ENCODE assay signal across 27 cellular contexts in genomic region chr16:57261806-57262205, GRCh38. TPM values are rescaled to one million over a fixed set of nuclear protein-coding genes. Genes with fewer than 3 reads are reported as not detected.
DNase-seq lines count a peak whose midpoint lies in the region; ATAC-seq, FAIRE-seq and TF ChIP-seq lines count a peak whose summit lies in the region.
"Had no signal": no experiment of that assay in that cellular context is flagged by ENCODE, and none has a peak within 500 bp of the region (broad histone marks: within the 10 kb centered on the region; RNA-seq: fewer than 3 reads in every experiment).

No MANE protein-coding gene starts in this region.

- no peak for TF ChIP-seq POLR2A in K562 (conservative IDR thresholded peaks at IDR 0.05)

- H3K79me2 ChIP-seq in SK-N-SH (ENCODE audit: insufficient read depth) (no peaks in the 10 kb centered on the region), K562 (ENCODE audit: control insufficient read depth, insufficient read depth, low read length) (no peaks in the 10 kb centered on the region)

- TF ChIP-seq RAD21 in SK-N-SH (IDR thresholded peaks at IDR 0.05; ENCODE audit: low read length) (no peak), K562 (CRISPR knock-in tag; conservative IDR thresholded peaks at IDR 0.05 in 1 of 2, IDR thresholded peaks at IDR 0.05 in 1 of 2) (no peak)

- H3K27me3 ChIP-seq in SK-N-SH (ENCODE audit: insufficient read depth) (no peaks in the 10 kb centered on the region), K562 (ENCODE audit: control insufficient read depth in 2 of 2, insufficient read depth in 2 of 2, low read length in 2 of 2) (no peaks in the 10 kb centered on the region)
- H3K27me3 ChIP-seq: body of pancreas, heart left ventricle, MG63, neutrophil, Peyer's patch, tibial nerve had no signal

- H3K9me3 ChIP-seq in SK-N-SH = no peaks in the 10 kb centered on the region
- H3K9me3 ChIP-seq in K562 (replicated peaks; ENCODE audit: control insufficient read depth, insufficient read depth, low read depth, low read length) = no peaks in the 10 kb centered on the region
- H3K9me3 ChIP-seq in kidney (ENCODE audit: control insufficient read depth in 1 of 2, low read length in 2 of 2) = no peaks in the 10 kb centered on the region
- H3K9me3 ChIP-seq: body of pancreas, heart left ventricle, left ventricle myocardium inferior, MG63, neutrophil, Peyer's patch, tibial nerve had no signal

- DNase-seq in SK-N-SH (peak; percentile 7), K562 (ENCODE audit: extremely low read depth in 1 of 4, low spot score in 3 of 4) (no peak), kidney (peak; percentile 29), sciatic nerve (ENCODE audit: low spot score) (peak; percentile 27), NOMO-1 (lab: John Stamatoyannopoulos, UW; ENCODE audit: unreplicated experiment in 2 of 2) (no peak), epidermal melanocyte (ENCODE audit: insufficient read length, low spot score) (no peak)
- no peak for DNase-seq in stimulated activated CD4-positive, alpha-beta T cell treated with anti-CD3 and anti-CD28 coated beads, Interleukin-2, amount 100 ng/mL, for 24 hours
- DNase-seq: activated CD4-positive, alpha-beta memory T cell treated with anti-CD3 and anti-CD28 coated beads, Interleukin-2, amount 10 ng/mL, durations not matched to agents 7 days and 5 days; activated CD4-positive, CD25-positive, alpha-beta regulatory T cell; CD8-positive, alpha-beta memory T cell; GF-D8; left ventricle myocardium inferior; MG63; NCI-H1436; NCI-H2107; NCI-H510A; NK-92 treated with Interleukin-12 subunit alpha and Interleukin-12 subunit beta, amount 100 ng/mL, for 24 hours; stimulated activated CD4-positive, alpha-beta T cell treated with anti-CD3 and anti-CD28 coated beads, Interleukin-4, amount 100 ng/mL, for 24 hours; stimulated activated naive CD4-positive, alpha-beta T cell treated with Interleukin-2 at 50 U/mL for 16 hours had no signal

- TF ChIP-seq EP300 in SK-N-SH (IDR thresholded peaks at IDR 0.05; ENCODE audit: borderline replicate concordance in 1 of 2, low read depth in 1 of 2, low read length in 1 of 2) (no peak), K562 (IDR thresholded peaks at IDR 0.05; ENCODE audit: low read length) (no peak)

- H3K27ac ChIP-seq in SK-N-SH (ENCODE audit: low read depth in 2 of 2, low read length in 1 of 2) = no peak overlapping the region
- no peak overlapping the region for H3K27ac ChIP-seq in K562 (ENCODE audit: extremely low read depth, low read depth, low read length)
- no peak overlapping the region for H3K27ac ChIP-seq in kidney (ENCODE audit: low read depth in 2 of 2, low read length in 2 of 2)
- H3K27ac ChIP-seq: 22Rv1, neutrophil, Peyer's patch had no signal

- 92% methylated on average over 9 of the region's 9 CpGs for WGBS in SK-N-SH (ENCODE audit: low lambda C conversion rate)
- WGBS in K562 (ENCODE audit: insufficient coverage, low coverage, missing lambda C conversion rate) = 59% methylated on average over 7 of the region's 9 CpGs

- intact Hi-C loops in K562 (cut with micrococcal nuclease) = no loop called here
- intact Hi-C loops in kidney (cut with DNase I) = no loop called here
- intact Hi-C loops in sciatic nerve (cut with DNase I) = no loop called here

- in situ Hi-C loops in K562 (cut with MboI) = no loop called here

- no peak overlapping the region for H3K4me2 ChIP-seq in SK-N-SH
- H3K4me2 ChIP-seq in K562 (ENCODE audit: insufficient read depth, low read length) = no peak overlapping the region

- TF ChIP-seq CTCF in SK-N-SH (IDR thresholded peaks at IDR 0.05) = no peak
- no peak for TF ChIP-seq CTCF in K562 (IDR thresholded peaks at IDR 0.05 in 2 of 3, conservative IDR thresholded peaks at IDR 0.05 in 1 of 3; ENCODE audit: insufficient read depth in 2 of 3, low read depth in 1 of 3, low read length in 3 of 3)
- TF ChIP-seq CTCF in kidney (IDR thresholded peaks at IDR 0.05; ENCODE audit: borderline replicate concordance, extremely low read depth, insufficient read depth) = no peak

- CTCF ChIA-PET in SK-N-SH (lab: Yijun Ruan, JAX) (no interaction called here), K562 (lab: Yijun Ruan, JAX; ENCODE audit: low intra/inter-chr PET ratio) (no interaction called here)

- POLR2A ChIA-PET in SK-N-SH (lab: Yijun Ruan, JAX) = no interaction called here
- POLR2A ChIA-PET in K562 (lab: Yijun Ruan, JAX) = interaction anchor here (1.0 kb wide), 1 partner anchor 120 kb away, joined by 3 read pairs; no protein-coding TSS in a partner anchor

- H3K9ac ChIP-seq in SK-N-SH = no peak overlapping the region
- H3K9ac ChIP-seq in K562 (ENCODE audit: insufficient read depth in 1 of 2, low read depth in 2 of 2, low read length in 2 of 2) = no peak overlapping the region
- H3K9ac ChIP-seq in kidney (ENCODE audit: low read length in 2 of 2) = no peak overlapping the region

- H3F3A ChIP-seq in SK-N-SH (replicated peaks; ENCODE audit: insufficient read depth) = no peaks in the 10 kb centered on the region

- H3K36me3 ChIP-seq in SK-N-SH (replicated peaks in 1 of 2; ENCODE audit: control insufficient read depth in 1 of 2, insufficient read depth in 2 of 2, low read length in 1 of 2) (no peaks in the 10 kb centered on the region), K562 (ENCODE audit: control insufficient read depth, insufficient read depth, low read length) (no peaks in the 10 kb centered on the region), kidney (ENCODE audit: control insufficient read depth in 1 of 2, insufficient read depth in 2 of 2, low read length in 2 of 2) (peaks cover 0 to 8% of the 10 kb centered on the region in 2 donors)
- H3K36me3 ChIP-seq: MG63, neutrophil had no signal

- ATAC-seq in SK-N-SH treated with all-trans-retinoic acid at 6 μM for 48 hours = no peak
- ATAC-seq in K562 = no peak
- ATAC-seq in sciatic nerve = no peak
- ATAC-seq: body of pancreas, HCT116, heart left ventricle had no signal

- H4K20me1 ChIP-seq in SK-N-SH (ENCODE audit: insufficient read depth) (no peaks in the 10 kb centered on the region), K562 (replicated peaks; ENCODE audit: control insufficient read depth, insufficient read depth, low read length) (no peaks in the 10 kb centered on the region)

- H3K9me1 ChIP-seq in K562 (ENCODE audit: control insufficient read depth, insufficient read depth, low read length) = no peaks in the 10 kb centered on the region

- H3K4me3 ChIP-seq in SK-N-SH (ENCODE audit: low read depth in 2 of 2, low read length in 1 of 2) (no peak overlapping the region), K562 (no peak overlapping the region), kidney (ENCODE audit: low read length in 2 of 2) (no peak overlapping the region)
- H3K4me3 ChIP-seq: body of pancreas, heart left ventricle, left ventricle myocardium inferior, MG63, Peyer's patch, tibial nerve had no signal

- H3K9me2 ChIP-seq in SK-N-SH = no peaks in the 10 kb centered on the region

- H3K4me1 ChIP-seq in SK-N-SH (ENCODE audit: control insufficient read depth in 1 of 2, insufficient read depth in 2 of 2, low read depth in 1 of 2, low read length in 1 of 2) (peaks cover 8 to 30% of the 10 kb centered on the region in 2 experiments; a peak in 2 of 4 replicates), K562 (replicated peaks in 1 of 2; ENCODE audit: control insufficient read depth in 2 of 2, insufficient read depth in 2 of 2, low read length in 2 of 2) (peaks cover 27 to 42% of the 10 kb centered on the region in 2 experiments), kidney (ENCODE audit: control insufficient read depth in 1 of 2, insufficient read depth in 1 of 2, low read depth in 1 of 2, low read length in 2 of 2) (peaks cover 17 to 24% of the 10 kb centered on the region in 2 donors)

- BruUV-seq in K562 (replicated peaks; lab: Mats Ljungman, UMichigan) = no TSS peak

- H2AFZ ChIP-seq in SK-N-SH (ENCODE audit: low read depth) (no peak overlapping the region), K562 (ENCODE audit: low read depth, low read length) (no peak overlapping the region)

- FAIRE-seq in K562 (lab: Jason Lieb, UNC) = no peak
- FAIRE-seq in kidney (lab: Jason Lieb, UNC) = no peak

RNA-seq across cellular contexts. Expression of gene ARL2BP, which starts 16.7 kb away (rescaled TPM):
- polyA plus RNA-seq in SK-N-SH (2012; rRNA removed) (61.8 and 70.3 TPM in 2 replicates), K562 (2011; rRNA removed) (41.8 and 49.8 TPM in 2 replicates), K562 (2014; fragmentation: Illumina TruSeq; extraction: Trizol) (33.1 and 38.3 TPM in 2 replicates), K562 (2014; fragmentation: Nextera tagmentation; extraction: Ambion mirVana) (10 to 100 TPM; 16.7 to 17.1 TPM), K562 (2014; rRNA removed) (20.3 and 23.1 TPM in 2 replicates), kidney (ENCODE audit: insufficient read depth, low read depth, low replicate concordance) (53.9 TPM)
- polyA plus RNA-seq in SK-N-SH (2012; cell fraction: cytosol; rRNA removed) = 75.9 and 83.6 TPM in 2 replicates
- 20.8 and 24.7 TPM in 2 replicates for polyA plus RNA-seq in SK-N-SH (2012; cell fraction: nucleus; rRNA removed)
- total RNA-seq in K562 (2011; cell fraction: chromatin; rRNA removed; ENCODE audit: low replicate concordance) = 7.3 and 7.4 TPM in 2 replicates
- 6.1 and 6.7 TPM in 2 replicates for total RNA-seq in K562 (2011; cell fraction: nucleolus; rRNA removed)
- 9.8 and 13.2 TPM in 2 replicates for total RNA-seq in K562 (2011; cell fraction: nucleoplasm; rRNA removed)
- total RNA-seq in K562 (2014; rRNA removed) (24.5 and 28.0 TPM in 2 replicates), K562 (2014; rRNA removed; fragmentation: Illumina TruSeq; extraction: Trizol) (33.9 and 34.6 TPM in 2 replicates), K562 (2015; rRNA removed; fragmentation: Illumina TruSeq; extraction: Trizol) (33.2 and 36.7 TPM in 2 replicates), K562 (2021) (27.2 and 30.8 TPM in 2 replicates), kidney (61.5 TPM), sciatic nerve (38.5 TPM)
- 32.7 and 45.1 TPM in 2 replicates for polyA plus RNA-seq in K562 (2011; cell fraction: cytosol; rRNA removed)
- polyA plus RNA-seq in K562 (2011; cell fraction: nucleus; rRNA removed) = 13.7 and 20.4 TPM in 2 replicates
- 29.7 and 37.4 TPM in 2 replicates for polyA plus RNA-seq in K562 (2012)
- 37.9 and 40.7 TPM in 2 replicates for polyA minus RNA-seq in K562 (2011; rRNA and poly(A)+ RNA removed)
- 19.5 and 24.3 TPM in 2 replicates for polyA minus RNA-seq in K562 (2011; cell fraction: cytosol; rRNA and poly(A)+ RNA removed)
- polyA minus RNA-seq in K562 (2011; cell fraction: nucleus; rRNA and poly(A)+ RNA removed) = 3.8 and 7.4 TPM in 2 replicates

RNA-seq across cellular contexts. Expression of gene PLLP, which starts 22.7 kb away (rescaled TPM):
- polyA plus RNA-seq in SK-N-SH (2012; rRNA removed) (0.86 and 1.3 TPM in 2 replicates), K562 (2011; rRNA removed) (0.96 and 1.2 TPM in 2 replicates), K562 (2014; fragmentation: Illumina TruSeq; extraction: Trizol) (0.25 and 0.42 TPM in 2 replicates), K562 (2014; fragmentation: Nextera tagmentation; extraction: Ambion mirVana) (under 1 TPM; 0.10 to 0.15 TPM), K562 (2014; rRNA removed) (0.27 and 1.7 TPM in 2 replicates), kidney (ENCODE audit: insufficient read depth, low read depth, low replicate concordance) (83.8 TPM)
- polyA plus RNA-seq in SK-N-SH (2012; cell fraction: cytosol; rRNA removed) = 0.75 and 0.81 TPM in 2 replicates
- 0.31 and 0.58 TPM in 2 replicates for polyA plus RNA-seq in SK-N-SH (2012; cell fraction: nucleus; rRNA removed)
- total RNA-seq in K562 (2011; cell fraction: chromatin; rRNA removed; ENCODE audit: low replicate concordance) = 0.44 and 0.93 TPM in 2 replicates
- total RNA-seq in K562 (2011; cell fraction: nucleolus; rRNA removed) = 0.92 and 1.3 TPM in 2 replicates
- 0.81 and 1.4 TPM in 2 replicates for total RNA-seq in K562 (2011; cell fraction: nucleoplasm; rRNA removed)
- total RNA-seq in K562 (2014; rRNA removed) (0.09 TPM in 1 of 2 replicates, not detected in the other), K562 (2014; rRNA removed; fragmentation: Illumina TruSeq; extraction: Trizol) (0.11 and 0.22 TPM in 2 replicates), K562 (2015; rRNA removed; fragmentation: Illumina TruSeq; extraction: Trizol) (0.11 and 0.51 TPM in 2 replicates), K562 (2021) (0.38 and 0.42 TPM in 2 replicates), kidney (64.4 TPM), sciatic nerve (121 TPM)
- 1.4 and 3.5 TPM in 2 replicates for polyA plus RNA-seq in K562 (2011; cell fraction: cytosol; rRNA removed)
- 0.66 and 1.1 TPM in 2 replicates for polyA plus RNA-seq in K562 (2011; cell fraction: nucleus; rRNA removed)
- 0.65 and 0.80 TPM in 2 replicates for polyA plus RNA-seq in K562 (2012)
- polyA minus RNA-seq in K562 (2011; rRNA and poly(A)+ RNA removed) = 0.33 and 1.8 TPM in 2 replicates
- 3.1 and 4.1 TPM in 2 replicates for polyA minus RNA-seq in K562 (2011; cell fraction: cytosol; rRNA and poly(A)+ RNA removed)
- polyA minus RNA-seq in K562 (2011; cell fraction: nucleus; rRNA and poly(A)+ RNA removed) = 0.40 and 0.56 TPM in 2 replicates

Comparison
In these comparisons a context has a peak if more than half of its experiments do, and no peak if none do; other contexts are left out.
1. DNase-seq: peak in SK-N-SH (single experiment), kidney (single experiment) and sciatic nerve (single experiment); none in K562 (0 of 4), NOMO-1 (0 of 2), epidermal melanocyte (single experiment) and stimulated activated CD4-positive, alpha-beta T cell treated with anti-CD3 and anti-CD28 coated beads, Interleukin-2, amount 100 ng/mL, for 24 hours (0 of 2).
2. RNA of gene PLLP, which starts 22.7 kb away (total RNA-seq): 121 TPM in sciatic nerve (single experiment) and 64.4 TPM in kidney (single experiment); 0.09 to 1.4 TPM in K562; every median in the first group is over 10 times any median in the second.